ENCODE assay signal across 28 cellular contexts in genomic region chr12:94982456-94982855, GRCh38. TPM values are rescaled to one million over a fixed set of nuclear protein-coding genes. Genes with fewer than 3 reads are reported as not detected.
DNase-seq lines count a peak whose midpoint lies in the region; ATAC-seq, FAIRE-seq and TF ChIP-seq lines count a peak whose summit lies in the region.
"Had no signal": no experiment of that assay in that cellular context is flagged by ENCODE, and none has a peak within 500 bp of the region (broad histone marks: within the 10 kb centered on the region; RNA-seq: fewer than 3 reads in every experiment).

No MANE protein-coding gene starts in this region.

- H3K4me1 ChIP-seq in astrocyte (ENCODE audit: insufficient read depth, low read length) (peaks cover 22% of the 10 kb centered on the region), gastrocnemius medialis (peaks cover 0 to 14% of the 10 kb centered on the region in 2 donors), Peyer's patch (no peaks in the 10 kb centered on the region)
- H3K4me1 ChIP-seq: prostate gland had no signal

- intact Hi-C loops in gastrocnemius medialis (cut with DNase I; ENCODE audit: low total_unique reads), result no loop called here

- no peaks in the 10 kb centered on the region for H3K36me3 ChIP-seq in astrocyte (ENCODE audit: insufficient read depth, low read length)
- no peaks in the 10 kb centered on the region for H3K36me3 ChIP-seq in kidney epithelial cell (ENCODE audit: control insufficient read depth, insufficient read depth, low read length)
- H3K36me3 ChIP-seq in gastrocnemius medialis, result no peaks in the 10 kb centered on the region
- H3K36me3 ChIP-seq in Peyer's patch, result no peaks in the 10 kb centered on the region
- H3K36me3 ChIP-seq: brain microvascular endothelial cell, prostate gland, thyroid gland had no signal

- H2AFZ ChIP-seq in astrocyte (ENCODE audit: low read depth, low read length), result no peak overlapping the region

- no peak for FAIRE-seq in astrocyte (lab: Jason Lieb, UNC)
- FAIRE-seq: colon, endometrium, HepG2, small intestine had no signal

- peak overlapping the region; percentile 99; the same call in 1 of the 2 replicates for H3K27ac Mint-ChIP-seq in HFFc6
- peak overlapping the region; percentile 4 for H3K27ac Mint-ChIP-seq in astrocyte (ENCODE audit: unreplicated experiment)
- H3K27ac Mint-ChIP-seq: activated naive CD8-positive, alpha-beta T cell treated with anti-CD3 and anti-CD28 coated beads for 36 hours; activated T-helper 1 cell treated with anti-CD3 and anti-CD28 coated beads, Interleukin-12 subunit alpha, Interleukin-12 subunit beta, Interleukin-2, Interleukin-4 antibody, amounts not matched to agents 30 ng/mL and 10 ng/mL and 1 ng/mL, durations not matched to agents 14 hours and 24 hours and 36 hours had no signal

- H3K36me3 Mint-ChIP-seq in HFFc6 (ENCODE audit: low read depth) (peaks cover 33% of the 10 kb centered on the region), astrocyte (ENCODE audit: low read depth, unreplicated experiment) (peaks cover 4% of the 10 kb centered on the region)

- no peak for DNase-seq in HFFc6
- peak; percentile 36 for DNase-seq in astrocyte (ENCODE audit: low read depth)
- DNase-seq in kidney epithelial cell (ENCODE audit: low read depth), result peak; percentile 64
- no peak for DNase-seq in gastrocnemius medialis
- no peak for DNase-seq in DMS53 (lab: John Stamatoyannopoulos, UW)
- no peak for DNase-seq in Peyer's patch
- DNase-seq: activated CD4-positive, alpha-beta T cell treated with anti-CD3 and anti-CD28 coated beads, Interleukin-2, amount 50 U/mL, for 1 hour; activated naive CD8-positive, alpha-beta T cell treated with anti-CD3 and anti-CD28 coated beads for 36 hours; AML-193; GOT3; heart right ventricle; NCI-H1417; NCI-H2107; NCI-H510A treated with DMSO at 0.1 percent for 48 hours; small intestine; stimulated activated CD4-positive, alpha-beta T cell treated with anti-CD3 and anti-CD28 coated beads, Interleukin-4, amount 100 ng/mL, for 1 hour; stimulated activated naive CD4-positive, alpha-beta T cell; T-helper 2 cell had no signal

- in situ Hi-C loops in gastrocnemius medialis (cut with MboI; ENCODE audit: low sequenced_read_pairs in 4 of 4), result no loop called here

- H3K4me3 ChIP-seq in astrocyte (ENCODE audit: insufficient read depth, low read depth, low read length) (no peak overlapping the region), kidney epithelial cell (ENCODE audit: low read depth, low read length) (no peak overlapping the region), gastrocnemius medialis (no peak overlapping the region), Peyer's patch (no peak overlapping the region)
- H3K4me3 ChIP-seq: heart right ventricle, prostate gland, thyroid gland had no signal

- H3K9ac ChIP-seq in astrocyte (ENCODE audit: low read length), result no peak overlapping the region

- TF ChIP-seq CTCF in HFFc6 (IDR thresholded peaks at IDR 0.05) (no peak), astrocyte (IDR thresholded peaks at IDR 0.05; ENCODE audit: insufficient read depth, low read depth, low read length) (no peak), kidney epithelial cell (IDR thresholded peaks at IDR 0.05; ENCODE audit: insufficient read depth, low read length, poor library complexity, severe bottlenecking) (no peak), gastrocnemius medialis (IDR thresholded peaks at IDR 0.05 in 4 of 5, conservative IDR thresholded peaks at IDR 0.05 in 1 of 5) (no peak), Peyer's patch (IDR thresholded peaks at IDR 0.05) (no peak)

- H4K20me1 ChIP-seq in astrocyte (ENCODE audit: insufficient read depth, low read length), result peaks cover 7% of the 10 kb centered on the region

- no peak overlapping the region for H3K4me3 Mint-ChIP-seq in HFFc6
- H3K4me3 Mint-ChIP-seq in astrocyte (ENCODE audit: unreplicated experiment), result no peak overlapping the region
- H3K4me3 Mint-ChIP-seq: activated naive CD8-positive, alpha-beta T cell treated with anti-CD3 and anti-CD28 coated beads for 36 hours; activated T-helper 1 cell treated with anti-CD3 and anti-CD28 coated beads, Interleukin-12 subunit alpha, Interleukin-12 subunit beta, Interleukin-2, Interleukin-4 antibody, amounts not matched to agents 30 ng/mL and 10 ng/mL and 1 ng/mL, durations not matched to agents 14 hours and 24 hours and 36 hours had no signal

- H3K9me3 ChIP-seq in astrocyte (ENCODE audit: insufficient read depth, low read depth, low read length) (no peaks in the 10 kb centered on the region), gastrocnemius medialis (no peaks in the 10 kb centered on the region), Peyer's patch (no peaks in the 10 kb centered on the region)
- H3K9me3 ChIP-seq: heart right ventricle, prostate gland, thyroid gland had no signal

- no peak overlapping the region for H3K4me2 ChIP-seq in astrocyte (ENCODE audit: low read length)

- no peaks in the 10 kb centered on the region for H3K27me3 ChIP-seq in astrocyte (ENCODE audit: insufficient read depth, low read length)
- no peaks in the 10 kb centered on the region for H3K27me3 ChIP-seq in kidney epithelial cell (ENCODE audit: control insufficient read depth, insufficient read depth, low read length)
- no peaks in the 10 kb centered on the region for H3K27me3 ChIP-seq in gastrocnemius medialis
- no peaks in the 10 kb centered on the region for H3K27me3 ChIP-seq in Peyer's patch
- H3K27me3 ChIP-seq: brain microvascular endothelial cell, heart right ventricle, thyroid gland had no signal

- H3K4me1 Mint-ChIP-seq in HFFc6 (ENCODE audit: low read depth) (peaks cover 31% of the 10 kb centered on the region), astrocyte (ENCODE audit: low read depth, unreplicated experiment) (peaks cover 32% of the 10 kb centered on the region)

- peak in 1 of 2 donors; percentile 16 for ATAC-seq in gastrocnemius medialis
- ATAC-seq in HG03520 (IDR thresholded peaks at IDR 0.05; ENCODE audit: unreplicated experiment), result no peak
- ATAC-seq: HepG2, Panc1 had no signal

- H3K27ac ChIP-seq in astrocyte (ENCODE audit: low read depth, low read length) (no peak overlapping the region), gastrocnemius medialis (peak overlapping the region; percentile 20 to 69 (median 66)), Peyer's patch (no peak overlapping the region)
- H3K27ac ChIP-seq: heart right ventricle, HL-60, prostate gland, thyroid gland had no signal

- H3K9me3 Mint-ChIP-seq in HFFc6 (no peaks in the 10 kb centered on the region), astrocyte (ENCODE audit: unreplicated experiment) (no peaks in the 10 kb centered on the region)
- H3K9me3 Mint-ChIP-seq: activated naive CD8-positive, alpha-beta T cell treated with anti-CD3 and anti-CD28 coated beads for 36 hours; activated T-helper 1 cell treated with anti-CD3 and anti-CD28 coated beads, Interleukin-12 subunit alpha, Interleukin-12 subunit beta, Interleukin-2, Interleukin-4 antibody, amounts not matched to agents 30 ng/mL and 10 ng/mL and 1 ng/mL, durations not matched to agents 14 hours and 24 hours and 36 hours had no signal

- TF ChIP-seq POLR2A in gastrocnemius medialis (IDR thresholded peaks at IDR 0.05), result no peak
- no peak for TF ChIP-seq POLR2A in Peyer's patch (IDR thresholded peaks at IDR 0.05)

- H3K27me3 Mint-ChIP-seq in HFFc6 (ENCODE audit: insufficient read depth) (peaks cover 6% of the 10 kb centered on the region; the same call in 1 of the 2 replicates), astrocyte (ENCODE audit: low read depth, unreplicated experiment) (no peaks in the 10 kb centered on the region)
- H3K27me3 Mint-ChIP-seq: activated naive CD8-positive, alpha-beta T cell treated with anti-CD3 and anti-CD28 coated beads for 36 hours had no signal

- peaks cover 19% of the 10 kb centered on the region for H3K79me2 ChIP-seq in astrocyte (ENCODE audit: insufficient read depth, low read length)

RNA-seq across cellular contexts. Expression of gene NDUFA12, which starts 21.0 kb away (rescaled TPM):
- total RNA-seq in HFFc6 (2021; fragmentation: NEBNext Ultra II Directional; extraction: Animal tissue kit (Norgen Biotek cat#: 25700)), result 100 to 1,000 TPM; 104 to 149 (median 140) TPM
- total RNA-seq in astrocyte (107 and 112 TPM in 2 replicates), kidney epithelial cell (83.2 and 123 TPM in 2 replicates), gastrocnemius medialis (100 to 1,000 TPM; 225 to 382 (median 356) TPM), Peyer's patch (100 to 1,000 TPM in 1 of 4 donors, 10 to 100 TPM in 3; 54.7 to 133 (median 89.0) TPM)

Comparison
In these comparisons a context has a peak if more than half of its experiments do, and no peak if none do; other contexts are left out.
1. DNase-seq: peak in astrocyte (single experiment) and kidney epithelial cell (single experiment); none in HFFc6 (single experiment), gastrocnemius medialis (0 of 2), DMS53 (single experiment) and Peyer's patch (0 of 3).
2. H3K27ac ChIP-seq: peak in gastrocnemius medialis (4 of 4); none in astrocyte (single experiment) and Peyer's patch (0 of 4).